1 cellular context compared by ENCODE assay signal in the genomic region with DNA sequence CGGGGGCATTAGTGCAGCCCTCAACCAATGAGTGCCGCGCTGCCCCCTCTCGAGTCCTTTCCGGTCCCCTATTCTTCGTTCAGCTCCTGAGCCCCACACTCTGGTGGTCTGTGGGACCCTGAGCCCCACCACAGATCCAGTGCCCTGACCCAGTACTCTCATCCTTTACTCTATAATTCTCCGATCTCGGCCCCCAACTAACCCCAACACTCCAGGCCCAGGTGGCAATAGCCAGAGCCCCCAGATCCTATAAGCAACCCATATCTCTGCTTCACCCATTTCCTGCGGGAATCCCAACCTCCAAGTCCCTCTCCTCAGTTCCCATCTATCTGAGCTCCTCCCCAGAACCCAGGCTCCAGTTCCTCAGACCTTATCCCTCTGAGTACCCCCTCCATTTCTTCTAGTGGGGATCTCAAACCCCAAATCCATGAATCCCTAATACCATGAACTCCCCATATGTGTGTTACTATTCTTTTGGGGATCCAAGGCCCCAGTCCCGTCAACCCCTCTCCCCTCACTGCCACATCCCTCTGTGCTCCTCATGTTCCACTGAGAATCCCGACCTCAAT.
TF ChIP-seq lines count a peak whose summit lies in the region.

No MANE protein-coding gene starts in this region.

TF ChIP-seq in HepG2, 621 proteins besides CTCF, POLR2A, EP300 and RAD21 (continues in another document):
- TF ChIP-seq ZNF577 (CRISPR knock-in tag; IDR thresholded peaks at IDR 0.05; ENCODE audit: borderline replicate concordance, low read depth) (no peak), NCOA2 (CRISPR knock-in tag; IDR thresholded peaks at IDR 0.05) (peak; percentile 7; the same call in 1 of the 2 replicates), RFX3 (CRISPR knock-in tag; IDR thresholded peaks at IDR 0.05) (no peak), ZNF354B (CRISPR knock-in tag; IDR thresholded peaks at IDR 0.05) (no peak), ESRRA (CRISPR knock-in tag; IDR thresholded peaks at IDR 0.05; ENCODE audit: low read depth) (no peak), SALL1 (CRISPR knock-in tag; IDR thresholded peaks at IDR 0.05) (0 out of 2 replicates have a peak, but pooled peaks have one; percentile 5), TCF7 (IDR thresholded peaks at IDR 0.05; ENCODE audit: low read depth) (no peak), ZNF441 (CRISPR knock-in tag; IDR thresholded peaks at IDR 0.05; ENCODE audit: borderline replicate concordance) (0 out of 2 replicates have a peak, but pooled peaks have one; percentile 27), ZNF335 (CRISPR knock-in tag; IDR thresholded peaks at IDR 0.05) (0 out of 2 replicates have a peak, but pooled peaks have one; percentile 10), MEIS1 (CRISPR knock-in tag; IDR thresholded peaks at IDR 0.05; ENCODE audit: borderline replicate concordance) (no peak), ZNF674 (CRISPR knock-in tag; IDR thresholded peaks at IDR 0.05; ENCODE audit: low read depth) (no peak), PAF1 (CRISPR knock-in tag; IDR thresholded peaks at IDR 0.05) (no peak), SETDB1 (CRISPR knock-in tag; IDR thresholded peaks at IDR 0.05; ENCODE audit: borderline replicate concordance) (no peak)
- TF ChIP-seq, protein P1, sequence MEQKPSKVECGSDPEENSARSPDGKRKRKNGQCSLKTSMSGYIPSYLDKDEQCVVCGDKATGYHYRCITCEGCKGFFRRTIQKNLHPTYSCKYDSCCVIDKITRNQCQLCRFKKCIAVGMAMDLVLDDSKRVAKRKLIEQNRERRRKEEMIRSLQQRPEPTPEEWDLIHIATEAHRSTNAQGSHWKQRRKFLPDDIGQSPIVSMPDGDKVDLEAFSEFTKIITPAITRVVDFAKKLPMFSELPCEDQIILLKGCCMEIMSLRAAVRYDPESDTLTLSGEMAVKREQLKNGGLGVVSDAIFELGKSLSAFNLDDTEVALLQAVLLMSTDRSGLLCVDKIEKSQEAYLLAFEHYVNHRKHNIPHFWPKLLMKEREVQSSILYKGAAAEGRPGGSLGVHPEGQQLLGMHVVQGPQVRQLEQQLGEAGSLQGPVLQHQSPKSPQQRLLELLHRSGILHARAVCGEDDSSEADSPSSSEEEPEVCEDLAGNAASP (CRISPR knock-in tag; IDR thresholded peaks at IDR 0.05; ENCODE audit: borderline replicate concordance) = 0 out of 2 replicates have a peak, but pooled peaks have one; percentile 2
- TF ChIP-seq, protein P2, sequence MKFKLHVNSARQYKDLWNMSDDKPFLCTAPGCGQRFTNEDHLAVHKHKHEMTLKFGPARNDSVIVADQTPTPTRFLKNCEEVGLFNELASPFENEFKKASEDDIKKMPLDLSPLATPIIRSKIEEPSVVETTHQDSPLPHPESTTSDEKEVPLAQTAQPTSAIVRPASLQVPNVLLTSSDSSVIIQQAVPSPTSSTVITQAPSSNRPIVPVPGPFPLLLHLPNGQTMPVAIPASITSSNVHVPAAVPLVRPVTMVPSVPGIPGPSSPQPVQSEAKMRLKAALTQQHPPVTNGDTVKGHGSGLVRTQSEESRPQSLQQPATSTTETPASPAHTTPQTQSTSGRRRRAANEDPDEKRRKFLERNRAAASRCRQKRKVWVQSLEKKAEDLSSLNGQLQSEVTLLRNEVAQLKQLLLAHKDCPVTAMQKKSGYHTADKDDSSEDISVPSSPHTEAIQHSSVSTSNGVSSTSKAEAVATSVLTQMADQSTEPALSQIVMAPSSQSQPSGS (CRISPR knock-in tag; IDR thresholded peaks at IDR 0.05) = no peak
- TF ChIP-seq, protein P3, sequence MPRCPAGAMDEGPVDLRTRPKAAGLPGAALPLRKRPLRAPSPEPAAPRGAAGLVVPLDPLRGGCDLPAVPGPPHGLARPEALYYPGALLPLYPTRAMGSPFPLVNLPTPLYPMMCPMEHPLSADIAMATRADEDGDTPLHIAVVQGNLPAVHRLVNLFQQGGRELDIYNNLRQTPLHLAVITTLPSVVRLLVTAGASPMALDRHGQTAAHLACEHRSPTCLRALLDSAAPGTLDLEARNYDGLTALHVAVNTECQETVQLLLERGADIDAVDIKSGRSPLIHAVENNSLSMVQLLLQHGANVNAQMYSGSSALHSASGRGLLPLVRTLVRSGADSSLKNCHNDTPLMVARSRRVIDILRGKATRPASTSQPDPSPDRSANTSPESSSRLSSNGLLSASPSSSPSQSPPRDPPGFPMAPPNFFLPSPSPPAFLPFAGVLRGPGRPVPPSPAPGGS (CRISPR knock-in tag; IDR thresholded peaks at IDR 0.05) = no peak
- TF ChIP-seq, protein P4, sequence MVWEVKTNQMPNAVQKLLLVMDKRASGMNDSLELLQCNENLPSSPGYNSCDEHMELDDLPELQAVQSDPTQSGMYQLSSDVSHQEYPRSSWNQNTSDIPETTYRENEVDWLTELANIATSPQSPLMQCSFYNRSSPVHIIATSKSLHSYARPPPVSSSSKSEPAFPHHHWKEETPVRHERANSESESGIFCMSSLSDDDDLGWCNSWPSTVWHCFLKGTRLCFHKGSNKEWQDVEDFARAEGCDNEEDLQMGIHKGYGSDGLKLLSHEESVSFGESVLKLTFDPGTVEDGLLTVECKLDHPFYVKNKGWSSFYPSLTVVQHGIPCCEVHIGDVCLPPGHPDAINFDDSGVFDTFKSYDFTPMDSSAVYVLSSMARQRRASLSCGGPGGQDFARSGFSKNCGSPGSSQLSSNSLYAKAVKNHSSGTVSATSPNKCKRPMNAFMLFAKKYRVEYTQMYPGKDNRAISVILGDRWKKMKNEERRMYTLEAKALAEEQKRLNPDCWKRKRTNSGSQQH (CRISPR knock-in tag; IDR thresholded peaks at IDR 0.05; ENCODE audit: low read depth) = no peak
- TF ChIP-seq, protein P5, sequence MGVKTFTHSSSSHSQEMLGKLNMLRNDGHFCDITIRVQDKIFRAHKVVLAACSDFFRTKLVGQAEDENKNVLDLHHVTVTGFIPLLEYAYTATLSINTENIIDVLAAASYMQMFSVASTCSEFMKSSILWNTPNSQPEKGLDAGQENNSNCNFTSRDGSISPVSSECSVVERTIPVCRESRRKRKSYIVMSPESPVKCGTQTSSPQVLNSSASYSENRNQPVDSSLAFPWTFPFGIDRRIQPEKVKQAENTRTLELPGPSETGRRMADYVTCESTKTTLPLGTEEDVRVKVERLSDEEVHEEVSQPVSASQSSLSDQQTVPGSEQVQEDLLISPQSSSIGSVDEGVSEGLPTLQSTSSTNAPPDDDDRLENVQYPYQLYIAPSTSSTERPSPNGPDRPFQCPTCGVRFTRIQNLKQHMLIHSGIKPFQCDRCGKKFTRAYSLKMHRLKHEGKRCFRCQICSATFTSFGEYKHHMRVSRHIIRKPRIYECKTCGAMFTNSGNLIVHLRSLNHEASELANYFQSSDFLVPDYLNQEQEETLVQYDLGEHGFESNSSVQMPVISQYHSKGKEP (CRISPR knock-in tag; IDR thresholded peaks at IDR 0.05) = no peak
- TF ChIP-seq, protein P6, sequence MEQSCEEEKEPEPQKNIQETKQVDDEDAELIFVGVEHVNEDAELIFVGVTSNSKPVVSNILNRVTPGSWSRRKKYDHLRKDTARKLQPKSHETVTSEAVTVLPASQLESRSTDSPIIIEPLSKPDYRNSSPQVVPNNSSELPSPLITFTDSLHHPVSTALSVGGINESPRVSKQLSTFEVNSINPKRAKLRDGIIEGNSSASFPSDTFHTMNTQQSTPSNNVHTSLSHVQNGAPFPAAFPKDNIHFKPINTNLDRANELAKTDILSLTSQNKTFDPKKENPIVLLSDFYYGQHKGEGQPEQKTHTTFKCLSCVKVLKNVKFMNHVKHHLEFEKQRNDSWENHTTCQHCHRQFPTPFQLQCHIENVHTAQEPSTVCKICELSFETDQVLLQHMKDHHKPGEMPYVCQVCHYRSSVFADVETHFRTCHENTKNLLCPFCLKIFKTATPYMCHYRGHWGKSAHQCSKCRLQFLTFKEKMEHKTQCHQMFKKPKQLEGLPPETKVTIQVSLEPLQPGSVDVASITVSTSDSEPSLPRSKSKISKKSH (CRISPR knock-in tag; IDR thresholded peaks at IDR 0.05; ENCODE audit: borderline replicate concordance) = peak; percentile 41; the same call in 1 of the 2 replicates
- TF ChIP-seq, protein P7, sequence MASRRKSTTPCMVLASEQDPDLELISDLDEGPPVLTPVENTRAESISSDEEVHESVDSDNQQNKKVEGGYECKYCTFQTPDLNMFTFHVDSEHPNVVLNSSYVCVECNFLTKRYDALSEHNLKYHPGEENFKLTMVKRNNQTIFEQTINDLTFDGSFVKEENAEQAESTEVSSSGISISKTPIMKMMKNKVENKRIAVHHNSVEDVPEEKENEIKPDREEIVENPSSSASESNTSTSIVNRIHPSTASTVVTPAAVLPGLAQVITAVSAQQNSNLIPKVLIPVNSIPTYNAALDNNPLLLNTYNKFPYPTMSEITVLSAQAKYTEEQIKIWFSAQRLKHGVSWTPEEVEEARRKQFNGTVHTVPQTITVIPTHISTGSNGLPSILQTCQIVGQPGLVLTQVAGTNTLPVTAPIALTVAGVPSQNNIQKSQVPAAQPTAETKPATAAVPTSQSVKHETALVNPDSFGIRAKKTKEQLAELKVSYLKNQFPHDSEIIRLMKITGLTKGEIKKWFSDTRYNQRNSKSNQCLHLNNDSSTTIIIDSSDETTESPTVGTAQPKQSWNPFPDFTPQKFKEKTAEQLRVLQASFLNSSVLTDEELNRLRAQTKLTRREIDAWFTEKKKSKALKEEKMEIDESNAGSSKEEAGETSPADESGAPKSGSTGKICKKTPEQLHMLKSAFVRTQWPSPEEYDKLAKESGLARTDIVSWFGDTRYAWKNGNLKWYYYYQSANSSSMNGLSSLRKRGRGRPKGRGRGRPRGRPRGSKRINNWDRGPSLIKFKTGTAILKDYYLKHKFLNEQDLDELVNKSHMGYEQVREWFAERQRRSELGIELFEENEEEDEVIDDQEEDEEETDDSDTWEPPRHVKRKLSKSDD (CRISPR knock-in tag; IDR thresholded peaks at IDR 0.05; ENCODE audit: low read depth) = no peak
- TF ChIP-seq, protein P8, sequence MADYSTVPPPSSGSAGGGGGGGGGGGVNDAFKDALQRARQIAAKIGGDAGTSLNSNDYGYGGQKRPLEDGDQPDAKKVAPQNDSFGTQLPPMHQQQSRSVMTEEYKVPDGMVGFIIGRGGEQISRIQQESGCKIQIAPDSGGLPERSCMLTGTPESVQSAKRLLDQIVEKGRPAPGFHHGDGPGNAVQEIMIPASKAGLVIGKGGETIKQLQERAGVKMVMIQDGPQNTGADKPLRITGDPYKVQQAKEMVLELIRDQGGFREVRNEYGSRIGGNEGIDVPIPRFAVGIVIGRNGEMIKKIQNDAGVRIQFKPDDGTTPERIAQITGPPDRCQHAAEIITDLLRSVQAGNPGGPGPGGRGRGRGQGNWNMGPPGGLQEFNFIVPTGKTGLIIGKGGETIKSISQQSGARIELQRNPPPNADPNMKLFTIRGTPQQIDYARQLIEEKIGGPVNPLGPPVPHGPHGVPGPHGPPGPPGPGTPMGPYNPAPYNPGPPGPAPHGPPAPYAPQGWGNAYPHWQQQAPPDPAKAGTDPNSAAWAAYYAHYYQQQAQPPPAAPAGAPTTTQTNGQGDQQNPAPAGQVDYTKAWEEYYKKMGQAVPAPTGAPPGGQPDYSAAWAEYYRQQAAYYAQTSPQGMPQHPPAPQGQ (CRISPR knock-in tag; IDR thresholded peaks at IDR 0.05; ENCODE audit: borderline replicate concordance) = no peak
- TF ChIP-seq, protein P9, sequence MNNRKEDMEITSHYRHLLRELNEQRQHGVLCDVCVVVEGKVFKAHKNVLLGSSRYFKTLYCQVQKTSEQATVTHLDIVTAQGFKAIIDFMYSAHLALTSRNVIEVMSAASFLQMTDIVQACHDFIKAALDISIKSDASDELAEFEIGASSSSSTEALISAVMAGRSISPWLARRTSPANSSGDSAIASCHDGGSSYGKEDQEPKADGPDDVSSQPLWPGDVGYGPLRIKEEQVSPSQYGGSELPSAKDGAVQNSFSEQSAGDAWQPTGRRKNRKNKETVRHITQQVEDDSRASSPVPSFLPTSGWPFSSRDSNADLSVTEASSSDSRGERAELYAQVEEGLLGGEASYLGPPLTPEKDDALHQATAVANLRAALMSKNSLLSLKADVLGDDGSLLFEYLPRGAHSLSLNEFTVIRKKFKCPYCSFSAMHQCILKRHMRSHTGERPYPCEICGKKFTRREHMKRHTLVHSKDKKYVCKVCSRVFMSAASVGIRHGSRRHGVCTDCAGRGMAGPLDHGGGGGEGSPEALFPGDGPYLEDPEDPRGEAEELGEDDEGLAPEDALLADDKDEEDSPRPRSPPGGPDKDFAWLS (CRISPR knock-in tag; IDR thresholded peaks at IDR 0.05; ENCODE audit: borderline replicate concordance) = no peak
- TF ChIP-seq, protein P10, sequence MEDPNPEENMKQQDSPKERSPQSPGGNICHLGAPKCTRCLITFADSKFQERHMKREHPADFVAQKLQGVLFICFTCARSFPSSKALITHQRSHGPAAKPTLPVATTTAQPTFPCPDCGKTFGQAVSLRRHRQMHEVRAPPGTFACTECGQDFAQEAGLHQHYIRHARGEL (CRISPR knock-in tag; IDR thresholded peaks at IDR 0.05) = no peak
- TF ChIP-seq, protein P11, sequence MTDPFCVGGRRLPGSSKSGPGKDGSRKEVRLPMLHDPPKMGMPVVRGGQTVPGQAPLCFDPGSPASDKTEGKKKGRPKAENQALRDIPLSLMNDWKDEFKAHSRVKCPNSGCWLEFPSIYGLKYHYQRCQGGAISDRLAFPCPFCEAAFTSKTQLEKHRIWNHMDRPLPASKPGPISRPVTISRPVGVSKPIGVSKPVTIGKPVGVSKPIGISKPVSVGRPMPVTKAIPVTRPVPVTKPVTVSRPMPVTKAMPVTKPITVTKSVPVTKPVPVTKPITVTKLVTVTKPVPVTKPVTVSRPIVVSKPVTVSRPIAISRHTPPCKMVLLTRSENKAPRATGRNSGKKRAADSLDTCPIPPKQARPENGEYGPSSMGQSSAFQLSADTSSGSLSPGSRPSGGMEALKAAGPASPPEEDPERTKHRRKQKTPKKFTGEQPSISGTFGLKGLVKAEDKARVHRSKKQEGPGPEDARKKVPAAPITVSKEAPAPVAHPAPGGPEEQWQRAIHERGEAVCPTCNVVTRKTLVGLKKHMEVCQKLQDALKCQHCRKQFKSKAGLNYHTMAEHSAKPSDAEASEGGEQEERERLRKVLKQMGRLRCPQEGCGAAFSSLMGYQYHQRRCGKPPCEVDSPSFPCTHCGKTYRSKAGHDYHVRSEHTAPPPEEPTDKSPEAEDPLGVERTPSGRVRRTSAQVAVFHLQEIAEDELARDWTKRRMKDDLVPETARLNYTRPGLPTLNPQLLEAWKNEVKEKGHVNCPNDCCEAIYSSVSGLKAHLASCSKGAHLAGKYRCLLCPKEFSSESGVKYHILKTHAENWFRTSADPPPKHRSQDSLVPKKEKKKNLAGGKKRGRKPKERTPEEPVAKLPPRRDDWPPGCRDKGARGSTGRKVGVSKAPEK (CRISPR knock-in tag; IDR thresholded peaks at IDR 0.05; ENCODE audit: borderline replicate concordance) = no peak
- TF ChIP-seq, protein P12, sequence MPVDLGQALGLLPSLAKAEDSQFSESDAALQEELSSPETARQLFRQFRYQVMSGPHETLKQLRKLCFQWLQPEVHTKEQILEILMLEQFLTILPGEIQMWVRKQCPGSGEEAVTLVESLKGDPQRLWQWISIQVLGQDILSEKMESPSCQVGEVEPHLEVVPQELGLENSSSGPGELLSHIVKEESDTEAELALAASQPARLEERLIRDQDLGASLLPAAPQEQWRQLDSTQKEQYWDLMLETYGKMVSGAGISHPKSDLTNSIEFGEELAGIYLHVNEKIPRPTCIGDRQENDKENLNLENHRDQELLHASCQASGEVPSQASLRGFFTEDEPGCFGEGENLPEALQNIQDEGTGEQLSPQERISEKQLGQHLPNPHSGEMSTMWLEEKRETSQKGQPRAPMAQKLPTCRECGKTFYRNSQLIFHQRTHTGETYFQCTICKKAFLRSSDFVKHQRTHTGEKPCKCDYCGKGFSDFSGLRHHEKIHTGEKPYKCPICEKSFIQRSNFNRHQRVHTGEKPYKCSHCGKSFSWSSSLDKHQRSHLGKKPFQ (CRISPR knock-in tag; IDR thresholded peaks at IDR 0.05; ENCODE audit: insufficient replicate concordance) = no peak
- TF ChIP-seq, protein P13, sequence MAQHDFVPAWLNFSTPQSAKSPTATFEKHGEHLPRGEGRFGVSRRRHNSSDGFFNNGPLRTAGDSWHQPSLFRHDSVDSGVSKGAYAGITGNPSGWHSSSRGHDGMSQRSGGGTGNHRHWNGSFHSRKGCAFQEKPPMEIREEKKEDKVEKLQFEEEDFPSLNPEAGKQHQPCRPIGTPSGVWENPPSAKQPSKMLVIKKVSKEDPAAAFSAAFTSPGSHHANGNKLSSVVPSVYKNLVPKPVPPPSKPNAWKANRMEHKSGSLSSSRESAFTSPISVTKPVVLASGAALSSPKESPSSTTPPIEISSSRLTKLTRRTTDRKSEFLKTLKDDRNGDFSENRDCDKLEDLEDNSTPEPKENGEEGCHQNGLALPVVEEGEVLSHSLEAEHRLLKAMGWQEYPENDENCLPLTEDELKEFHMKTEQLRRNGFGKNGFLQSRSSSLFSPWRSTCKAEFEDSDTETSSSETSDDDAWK (CRISPR knock-in tag; IDR thresholded peaks at IDR 0.05) = no peak
